In genomic region chr5:113223831-113224604, GRCh38 we compare ENCODE assay signal across 20 cellular contexts.
A peak's percentile ranks its signal among the peaks of the same experiment; 100 is the strongest.
DNase-seq lines count a peak whose midpoint lies in the region; ATAC-seq, FAIRE-seq and TF ChIP-seq lines count a peak whose summit lies in the region.
"Had no signal": no experiment of that assay in that cellular context is flagged by ENCODE, and none has a peak within 500 bp of the region (broad histone marks: within the 10 kb centered on the region; RNA-seq: fewer than 3 reads in every experiment).

No MANE protein-coding gene starts in this region.

- H4K20me1 ChIP-seq in H1 (replicated peaks in 1 of 2; ENCODE audit: control insufficient read depth in 1 of 2, insufficient read depth in 2 of 2, low read length in 2 of 2): no peaks in the 10 kb centered on the region
- H4K20me1 ChIP-seq in OCI-LY7 (ENCODE audit: insufficient read depth, low read length): no peaks in the 10 kb centered on the region
- H4K20me1 ChIP-seq: BLaER1 had no signal

- H3K4me3 Mint-ChIP-seq in mesothelial cell of epicardium: no peak overlapping the region
- no peak overlapping the region for H3K4me3 Mint-ChIP-seq in activated T-helper 1 cell treated with anti-CD3 and anti-CD28 coated beads, Interleukin-12 subunit alpha, Interleukin-12 subunit beta, Interleukin-2, Interleukin-4 antibody, amounts not matched to agents 30 ng/mL and 10 ng/mL and 1 ng/mL, durations not matched to agents 14 hours and 24 hours and 36 hours
- H3K4me3 Mint-ChIP-seq: CD8-positive, alpha-beta T cell had no signal

- H3K27me3 ChIP-seq in H1 (replicated peaks in 1 of 4; ENCODE audit: control insufficient read depth in 3 of 4, extremely low read depth in 1 of 4, insufficient read depth in 3 of 4, low read length in 3 of 4): no peaks in the 10 kb centered on the region
- H3K27me3 ChIP-seq in subcutaneous abdominal adipose tissue (ENCODE audit: control insufficient read depth in 5 of 5, insufficient read depth in 4 of 5, low read length in 5 of 5): no peaks in the 10 kb centered on the region
- H3K27me3 ChIP-seq: BLaER1 had no signal

- POLR2A ChIA-PET in H1 (lab: Charles Lee; ENCODE audit: partially characterized antibody) (no interaction called here), OCI-LY7 (lab: Charles Lee) (no interaction called here)

- H3K36me3 ChIP-seq in H1 (ENCODE audit: control insufficient read depth in 2 of 4, insufficient read depth in 4 of 4, low read length in 3 of 4): no peaks in the 10 kb centered on the region
- no peaks in the 10 kb centered on the region for H3K36me3 ChIP-seq in subcutaneous abdominal adipose tissue (ENCODE audit: control insufficient read depth in 5 of 5, insufficient read depth in 5 of 5, low read length in 5 of 5)
- no peaks in the 10 kb centered on the region for H3K36me3 ChIP-seq in OCI-LY7 (ENCODE audit: insufficient read depth, low read length)
- H3K36me3 ChIP-seq: BLaER1 had no signal

- H2BK12ac ChIP-seq in H1 (ENCODE audit: low read depth, low read length): no peak overlapping the region

- H2BK20ac ChIP-seq in H1 (ENCODE audit: low read length): no peak overlapping the region

- H3K56ac ChIP-seq in H1 (replicated peaks; ENCODE audit: insufficient read length, low read depth, low read length): no peak overlapping the region

- H3K9me3 Mint-ChIP-seq in mesothelial cell of epicardium: peaks cover 7% of the 10 kb centered on the region
- H3K9me3 Mint-ChIP-seq in activated T-helper 1 cell treated with anti-CD3 and anti-CD28 coated beads, Interleukin-12 subunit alpha, Interleukin-12 subunit beta, Interleukin-2, Interleukin-4 antibody, amounts not matched to agents 30 ng/mL and 10 ng/mL and 1 ng/mL, durations not matched to agents 14 hours and 24 hours and 36 hours: no peaks in the 10 kb centered on the region
- H3K9me3 Mint-ChIP-seq: CD8-positive, alpha-beta T cell had no signal

- H3K27ac ChIP-seq in H1 (ENCODE audit: low read depth, low read length) (no peak overlapping the region), subcutaneous abdominal adipose tissue (ENCODE audit: low read depth, low read length) (peak overlapping the region; percentile 34), OCI-LY7 (ENCODE audit: low read depth, low read length, poor library complexity, severe bottlenecking) (no peak overlapping the region), substantia nigra (ENCODE audit: low read depth, low read length, poor library complexity, severe bottlenecking) (no peak overlapping the region)
- H3K27ac ChIP-seq: BLaER1, HL-60, RWPE1 had no signal

- no peak for TF ChIP-seq CTCF in H1 (IDR thresholded peaks at IDR 0.05; ENCODE audit: control extremely low read depth in 1 of 3, insufficient read depth in 1 of 3, low read depth in 1 of 3, low read length in 3 of 3)
- no peak for TF ChIP-seq CTCF in mesothelial cell of epicardium (IDR thresholded peaks at IDR 0.05; ENCODE audit: unreplicated experiment)
- no peak for TF ChIP-seq CTCF in OCI-LY7 (conservative IDR thresholded peaks at IDR 0.05; ENCODE audit: low read length)

- FAIRE-seq in H1 (lab: Jason Lieb, UNC): no peak
- FAIRE-seq: A204.1, GM19239, HTR-8/SVneo had no signal

- H3K23ac ChIP-seq in H1 (ENCODE audit: insufficient read length): no peak overlapping the region

- H2BK120ac ChIP-seq in H1 (replicated peaks; ENCODE audit: low read depth, low read length): no peak overlapping the region

- H3K9me2 ChIP-seq in OCI-LY7 (ENCODE audit: insufficient read depth, low read length): no peaks in the 10 kb centered on the region

- no peak overlapping the region for H3K14ac ChIP-seq in H1 (ENCODE audit: insufficient read length)

- intact Hi-C loops in left ventricle myocardium superior (cut with micrococcal nuclease) (no loop called here), left cardiac atrium (cut with DNase I) (no loop called here), OCI-LY7 (cut with micrococcal nuclease; ENCODE audit: unreplicated experiment) (no loop called here)
- intact Hi-C loops in activated T-helper 1 cell treated with anti-CD3 and anti-CD28 coated beads, Interleukin-12 subunit alpha, Interleukin-12 subunit beta, Interleukin-2, Interleukin-4 antibody, amounts not matched to agents 30 ng/mL and 10 ng/mL and 1 ng/mL, durations not matched to agents 14 hours and 24 hours and 36 hours (cut with micrococcal nuclease): no loop called here

- TF ChIP-seq EP300 in H1 (IDR thresholded peaks at IDR 0.05; ENCODE audit: borderline replicate concordance in 1 of 2, low read depth in 2 of 2, low read length in 2 of 2): no peak

- peaks cover 5 to 17% (median 10%) of the 10 kb centered on the region in 4 experiments for H3K4me1 ChIP-seq in H1 (replicated peaks in 1 of 4; ENCODE audit: control insufficient read depth in 3 of 4, insufficient read depth in 4 of 4, low read length in 3 of 4)
- H3K4me1 ChIP-seq in subcutaneous abdominal adipose tissue (ENCODE audit: control insufficient read depth in 5 of 5, insufficient read depth in 5 of 5, low read length in 5 of 5): peaks cover 0 to 37% (median 8%) of the 10 kb centered on the region in 5 donors
- no peaks in the 10 kb centered on the region for H3K4me1 ChIP-seq in OCI-LY7 (ENCODE audit: insufficient read depth, low read length, poor library complexity, severe bottlenecking)
- H3K4me1 ChIP-seq: BLaER1 had no signal

- no peak overlapping the region for H3K4ac ChIP-seq in H1 (replicated peaks; ENCODE audit: insufficient read length, low read depth, low read length)

- no peaks in the 10 kb centered on the region for H3K79me1 ChIP-seq in H1 (ENCODE audit: low read depth, low read length)

- H3K27ac Mint-ChIP-seq in mesothelial cell of epicardium: peak overlapping the region; percentile 27
- no peak overlapping the region for H3K27ac Mint-ChIP-seq in activated T-helper 1 cell treated with anti-CD3 and anti-CD28 coated beads, Interleukin-12 subunit alpha, Interleukin-12 subunit beta, Interleukin-2, Interleukin-4 antibody, amounts not matched to agents 30 ng/mL and 10 ng/mL and 1 ng/mL, durations not matched to agents 14 hours and 24 hours and 36 hours
- H3K27ac Mint-ChIP-seq: CD8-positive, alpha-beta T cell had no signal

- no peak overlapping the region for H2AK5ac ChIP-seq in H1 (ENCODE audit: low read depth, low read length)

- BruUV-seq in OCI-LY7 (replicated peaks; lab: Mats Ljungman, UMichigan): no TSS peak

- peak overlapping the region; percentile 16 for H4K5ac ChIP-seq in H1 (ENCODE audit: insufficient read length, low read depth, low read length)

- CTCF ChIA-PET in H1 (lab: Charles Lee; ENCODE audit: partially characterized antibody): no interaction called here
- CTCF ChIA-PET in OCI-LY7 (lab: Charles Lee; ENCODE audit: unreplicated experiment): no interaction called here

- H3K4me3 ChIP-seq in H1 (ENCODE audit: extremely low read depth in 1 of 4, insufficient read depth in 2 of 4, low read depth in 3 of 4, low read length in 4 of 4): no peak overlapping the region
- no peak overlapping the region for H3K4me3 ChIP-seq in subcutaneous abdominal adipose tissue (ENCODE audit: low read depth in 1 of 5, low read length in 5 of 5)
- H3K4me3 ChIP-seq in OCI-LY7 (ENCODE audit: low read depth, low read length, poor library complexity, severe bottlenecking): no peak overlapping the region
- H3K4me3 ChIP-seq: BLaER1 had no signal

- H3K9ac ChIP-seq in H1 (replicated peaks in 1 of 4; ENCODE audit: extremely low read depth in 1 of 4, low read depth in 3 of 4, low read length in 3 of 4) (no peak overlapping the region), subcutaneous abdominal adipose tissue (ENCODE audit: low read length in 5 of 5) (no peak overlapping the region)
- H3K9ac ChIP-seq: BLaER1 had no signal

- no peak for TF ChIP-seq RAD21 in H1 (IDR thresholded peaks at IDR 0.05 in 1 of 2, conservative IDR thresholded peaks at IDR 0.05 in 1 of 2; ENCODE audit: low read depth in 2 of 2, low read length in 2 of 2)

- WGBS in H1 (ENCODE audit: extremely low coverage in 1 of 2, insufficient coverage in 1 of 2, insufficient read length in 1 of 2, insufficient replicate concordance in 2 of 2, low coverage in 1 of 2, low lambda C conversion rate in 2 of 2, missing lambda C conversion rate in 1 of 2), 2 experiments: 90% methylated on average over 13 of the region's 13 CpGs; no CpG with 5 or more reads in 1 of the 2 experiments

- H3K4me2 ChIP-seq in H1 (ENCODE audit: insufficient read depth in 1 of 2, low read depth in 2 of 2, low read length in 2 of 2) (no peak overlapping the region), OCI-LY7 (ENCODE audit: low read length) (no peak overlapping the region)
- H3K4me2 ChIP-seq: BLaER1 had no signal

- TF ChIP-seq POLR2A in H1 (IDR thresholded peaks at IDR 0.05; ENCODE audit: control extremely low read depth in 1 of 2, low read depth in 2 of 2, low read length in 2 of 2): no peak

- peaks cover 43% of the 10 kb centered on the region for H3K4me1 Mint-ChIP-seq in mesothelial cell of epicardium
- H3K4me1 Mint-ChIP-seq in activated T-helper 1 cell treated with anti-CD3 and anti-CD28 coated beads, Interleukin-12 subunit alpha, Interleukin-12 subunit beta, Interleukin-2, Interleukin-4 antibody, amounts not matched to agents 30 ng/mL and 10 ng/mL and 1 ng/mL, durations not matched to agents 14 hours and 24 hours and 36 hours (ENCODE audit: low read depth): no peaks in the 10 kb centered on the region

- ATAC-seq in left ventricle myocardium superior: peak; percentile 29
- ATAC-seq in left cardiac atrium: no peak
- ATAC-seq: CD8-positive, alpha-beta T cell had no signal

- H3K23me2 ChIP-seq in H1 (ENCODE audit: low read depth, low read length): no peaks in the 10 kb centered on the region

- H2AFZ ChIP-seq in H1 (ENCODE audit: low read length) (no peak overlapping the region), OCI-LY7 (ENCODE audit: low read length) (no peak overlapping the region)

- H2BK5ac ChIP-seq in H1 (ENCODE audit: low read depth, low read length): no peak overlapping the region

- H3K79me2 ChIP-seq in H1 (ENCODE audit: control insufficient read depth in 1 of 2, insufficient read depth in 2 of 2, low read length in 2 of 2) (peaks cover 0 to 19% of the 10 kb centered on the region in 2 experiments; a peak in 1 of 4 replicates), OCI-LY7 (ENCODE audit: insufficient read depth, low read depth, low read length) (no peaks in the 10 kb centered on the region)

- H3K27me3 Mint-ChIP-seq in mesothelial cell of epicardium (ENCODE audit: low read depth): no peaks in the 10 kb centered on the region
- H3K27me3 Mint-ChIP-seq in activated T-helper 1 cell treated with anti-CD3 and anti-CD28 coated beads, Interleukin-12 subunit alpha, Interleukin-12 subunit beta, Interleukin-2, Interleukin-4 antibody, amounts not matched to agents 30 ng/mL and 10 ng/mL and 1 ng/mL, durations not matched to agents 14 hours and 24 hours and 36 hours (ENCODE audit: insufficient read depth): peaks cover 13% of the 10 kb centered on the region

- no peak overlapping the region for H4K8ac ChIP-seq in H1 (ENCODE audit: extremely low read depth, insufficient read depth, low read length)

- peak overlapping the region; percentile 24; the same call in 1 of the 2 replicates for H2BK15ac ChIP-seq in H1 (ENCODE audit: low read length)

- no peaks in the 10 kb centered on the region for H3K36me3 Mint-ChIP-seq in mesothelial cell of epicardium
- H3K36me3 Mint-ChIP-seq in activated T-helper 1 cell treated with anti-CD3 and anti-CD28 coated beads, Interleukin-12 subunit alpha, Interleukin-12 subunit beta, Interleukin-2, Interleukin-4 antibody, amounts not matched to agents 30 ng/mL and 10 ng/mL and 1 ng/mL, durations not matched to agents 14 hours and 24 hours and 36 hours (ENCODE audit: low read depth): no peaks in the 10 kb centered on the region
- H3K36me3 Mint-ChIP-seq: CD8-positive, alpha-beta T cell had no signal

- DNase-seq in left ventricle myocardium superior (no peak), left cardiac atrium (no peak), H1 (ENCODE audit: low read depth in 1 of 2, low spot score in 2 of 2) (peak in 1 of 2 experiments; percentile 27), mesothelial cell of epicardium (ENCODE audit: low spot score in 2 of 2, unreplicated experiment in 2 of 2) (no peak), OCI-LY7 (ENCODE audit: low spot score) (no peak), substantia nigra (lab: John Stamatoyannopoulos, UW) (no peak)
- DNase-seq in activated T-helper 1 cell treated with anti-CD3 and anti-CD28 coated beads, Interleukin-12 subunit alpha, Interleukin-12 subunit beta, Interleukin-2, Interleukin-4 antibody, amounts not matched to agents 30 ng/mL and 10 ng/mL and 1 ng/mL, durations not matched to agents 14 hours and 24 hours and 36 hours (ENCODE audit: low spot score): no peak
- DNase-seq: CD8-positive, alpha-beta T cell; H7; NCI-H187 treated with DMSO at 0.1 percent for 48 hours; NCI-H446; NCI-H69; OCI-M1 had no signal

- no peak overlapping the region; the same call in 1 of the 2 replicates for H3K18ac ChIP-seq in H1 (ENCODE audit: extremely low read depth, low read length)

- H3K9me3 ChIP-seq in H1 (ENCODE audit: insufficient read depth in 2 of 2, low read depth in 1 of 2, low read length in 1 of 2): no peaks in the 10 kb centered on the region
- no peaks in the 10 kb centered on the region for H3K9me3 ChIP-seq in subcutaneous abdominal adipose tissue (ENCODE audit: control insufficient read depth in 5 of 5, low read length in 5 of 5)
- H3K9me3 ChIP-seq in OCI-LY7 (ENCODE audit: low read length): no peaks in the 10 kb centered on the region
- H3K9me3 ChIP-seq: BLaER1 had no signal

- no peak overlapping the region for H4K91ac ChIP-seq in H1 (replicated peaks; ENCODE audit: insufficient read length, low read length)
